Comparison of ENCODE assay signal across 10 cellular contexts in the genomic region with DNA sequence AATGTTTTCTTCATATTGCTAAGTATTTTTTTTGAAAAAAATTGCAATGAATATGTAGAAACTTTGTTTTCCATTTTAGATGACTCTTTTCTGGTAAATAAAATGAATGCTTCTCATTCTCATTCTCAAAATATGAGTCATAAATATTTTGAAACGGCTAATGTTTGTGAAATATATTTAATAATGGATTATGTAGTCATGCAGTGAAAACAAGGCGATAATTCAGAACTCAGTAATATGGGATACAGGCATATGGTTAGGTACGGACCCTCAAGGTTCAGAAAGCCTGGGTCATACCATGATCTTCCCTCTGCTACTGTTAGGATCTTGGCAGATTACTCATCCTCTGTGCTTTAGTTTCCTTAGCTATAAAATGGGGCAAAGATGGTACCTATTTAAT.
"Had no signal": no experiment of that assay in that cellular context is flagged by ENCODE, and none has a peak within 500 bp of the region (broad histone marks: within the 10 kb centered on the region; RNA-seq: fewer than 3 reads in every experiment).

No MANE protein-coding gene starts in this region.

- H3K27ac ChIP-seq: brain microvascular endothelial cell, right atrium auricular region had no signal

- H3K27me3 ChIP-seq: brain microvascular endothelial cell, right atrium auricular region had no signal

- H3K36me3 ChIP-seq: brain microvascular endothelial cell, right atrium auricular region had no signal

- DNase-seq: activated CD4-positive, alpha-beta T cell treated with anti-CD3 and anti-CD28 coated beads, Interleukin-2, amount 10 ng/mL, durations not matched to agents 7 days and 5 days; activated gamma-delta T cell treated with Interleukin-2 at 50 U/mL for 16 hours; anterior cingulate cortex; brain microvascular endothelial cell; glutamatergic neuron; nephron progenitor cell; occipital lobe; small intestine; stimulated activated CD4-positive, alpha-beta T cell treated with anti-CD3 and anti-CD28 coated beads, Interleukin-4, amount 100 ng/mL, for 4 hours had no signal

- H3K4me3 ChIP-seq: right atrium auricular region had no signal

- H3K4me1 ChIP-seq: right atrium auricular region had no signal

- FAIRE-seq: small intestine had no signal
